ENCODE assay signal across 1 cellular context in the genomic region with DNA sequence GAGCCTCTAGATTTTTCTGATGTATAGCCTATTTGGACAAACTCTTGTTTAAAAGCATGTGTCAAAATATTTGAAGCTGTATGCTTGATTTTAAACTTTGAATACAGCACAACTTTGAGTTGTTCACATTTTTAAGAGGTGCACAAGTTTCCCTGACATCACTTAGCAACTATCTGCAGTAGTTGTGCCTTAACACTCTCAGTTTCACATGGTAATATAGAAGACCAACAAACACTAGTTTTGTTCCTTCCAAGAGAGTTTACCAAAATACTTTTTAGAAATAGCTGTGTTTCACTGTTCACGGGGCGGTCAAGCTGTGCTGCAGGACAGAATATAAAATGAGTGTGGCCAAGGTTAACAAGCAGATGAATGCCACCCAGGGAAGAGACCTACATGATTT. TPM values are rescaled to one million over a fixed set of nuclear protein-coding genes. Genes with fewer than 3 reads are reported as not detected.
"Had no signal": no experiment of that assay in that cellular context is flagged by ENCODE, and none has a peak within 500 bp of the region (broad histone marks: within the 10 kb centered on the region; RNA-seq: fewer than 3 reads in every experiment).

No MANE protein-coding gene starts in this region.

RNA-seq across cellular contexts. Expression of a gene that starts 42.5 kb away (rescaled TPM):
- total RNA-seq: glomerular endothelial cell had no signal
